31 cellular contexts compared by ENCODE assay signal in genomic region chr4:8612646-8613045, GRCh38. TPM values are rescaled to one million over a fixed set of nuclear protein-coding genes. Genes with fewer than 3 reads are reported as not detected.
"Had no signal": no experiment of that assay in that cellular context is flagged by ENCODE, and none has a peak within 500 bp of the region (broad histone marks: within the 10 kb centered on the region; RNA-seq: fewer than 3 reads in every experiment).

No MANE protein-coding gene starts in this region.

- H3K36me3 ChIP-seq: brain microvascular endothelial cell, Peyer's patch, WERI-Rb-1 had no signal

- H3K4me3 ChIP-seq: Peyer's patch had no signal

- H3K4me1 ChIP-seq: Peyer's patch had no signal

- H3K36me3 Mint-ChIP-seq: activated naive CD8-positive, alpha-beta T cell treated with anti-CD3 and anti-CD28 coated beads for 36 hours had no signal

- H3K27me3 ChIP-seq: brain microvascular endothelial cell, Peyer's patch had no signal

- H3K4me3 Mint-ChIP-seq: activated CD4-positive, alpha-beta T cell treated with anti-CD3 and anti-CD28 coated beads, Interleukin-2, amount 10 ng/mL, durations not matched to agents 24 days and 14 days; activated CD8-positive, alpha-beta T cell treated with anti-CD3 and anti-CD28 coated beads for 36 hours; activated naive CD8-positive, alpha-beta T cell treated with anti-CD3 and anti-CD28 coated beads for 36 hours; activated T-cell treated with anti-CD3 and anti-CD28 coated beads, Interleukin-2, amount 50 U/mL, for 72 hours; activated T-helper 17 cell treated with anti-CD3 and anti-CD28 coated beads, Interleukin-2, amount 50 U/mL, for 72 hours had no signal

- H3K4me2 ChIP-seq: KMS-11 had no signal

- H3K4me1 Mint-ChIP-seq: activated CD4-positive, alpha-beta T cell treated with anti-CD3 and anti-CD28 coated beads, Interleukin-2, amount 10 ng/mL, durations not matched to agents 24 days and 14 days; activated naive CD8-positive, alpha-beta T cell treated with anti-CD3 and anti-CD28 coated beads for 36 hours; activated T-helper 17 cell treated with anti-CD3 and anti-CD28 coated beads, Interleukin-2, amount 50 U/mL, for 72 hours had no signal

- ATAC-seq: activated CD8-positive, alpha-beta T cell treated with anti-CD3 and anti-CD28 coated beads for 36 hours; activated T-cell treated with anti-CD3 and anti-CD28 coated beads, Interleukin-2, amount 50 U/mL, for 72 hours; activated T-helper 17 cell treated with anti-CD3 and anti-CD28 coated beads, Interleukin-2, amount 50 U/mL, for 72 hours had no signal

- H3K27ac ChIP-seq: brain microvascular endothelial cell, KMS-11, Peyer's patch, WERI-Rb-1 had no signal

- H3K9me3 ChIP-seq: Peyer's patch had no signal

- H3K27ac Mint-ChIP-seq: activated CD4-positive, alpha-beta T cell treated with anti-CD3 and anti-CD28 coated beads, Interleukin-2, amount 10 ng/mL, durations not matched to agents 24 days and 14 days; activated CD8-positive, alpha-beta T cell treated with anti-CD3 and anti-CD28 coated beads for 36 hours; activated naive CD8-positive, alpha-beta T cell treated with anti-CD3 and anti-CD28 coated beads for 36 hours; activated T-cell treated with anti-CD3 and anti-CD28 coated beads, Interleukin-2, amount 50 U/mL, for 72 hours; activated T-helper 17 cell treated with anti-CD3 and anti-CD28 coated beads, Interleukin-2, amount 50 U/mL, for 72 hours had no signal

- DNase-seq: activated CD4-positive, alpha-beta T cell treated with anti-CD3 and anti-CD28 coated beads, Interleukin-2, amount 10 ng/mL, durations not matched to agents 24 days and 14 days; activated CD4-positive, alpha-beta T cell treated with anti-CD3 and anti-CD28 coated beads, Interleukin-2, amount 50 U/mL, for 4 hours; activated CD4-positive, CD25-positive, alpha-beta regulatory T cell; activated CD8-positive, alpha-beta T cell treated with anti-CD3 and anti-CD28 coated beads for 36 hours; activated effector memory CD4-positive, alpha-beta T cell treated with anti-CD3 and anti-CD28 coated beads, Interleukin-2, amount 50 U/mL, for 16 hours; activated naive CD4-positive, alpha-beta T cell; activated naive CD4-positive, alpha-beta T cell treated with anti-CD3 and anti-CD28 coated beads, Interleukin-2, amount 50 U/mL, for 16 hours; activated naive CD8-positive, alpha-beta T cell treated with anti-CD3 and anti-CD28 coated beads for 36 hours; activated T-cell treated with anti-CD3 and anti-CD28 coated beads, Interleukin-2, amount 50 U/mL, for 1 hour; activated T-cell treated with anti-CD3 and anti-CD28 coated beads, Interleukin-2, amount 50 U/mL, for 72 hours; amniotic stem cell; brain microvascular endothelial cell; MM.1S; MV-4-11; NCI-H1092; NCI-H1436 treated with DMSO at 0.1 percent for 48 hours; NCI-H1694 treated with DMSO at 0.1 percent for 48 hours; NCI-H2029; NCI-H345; NCI-H524 treated with DMSO at 0.1 percent for 48 hours; Peyer's patch; RPMI8226; T1000; WERI-Rb-1 had no signal

- H3K9me3 Mint-ChIP-seq: activated CD4-positive, alpha-beta T cell treated with anti-CD3 and anti-CD28 coated beads, Interleukin-2, amount 10 ng/mL, durations not matched to agents 24 days and 14 days; activated CD8-positive, alpha-beta T cell treated with anti-CD3 and anti-CD28 coated beads for 36 hours; activated naive CD8-positive, alpha-beta T cell treated with anti-CD3 and anti-CD28 coated beads for 36 hours; activated T-cell treated with anti-CD3 and anti-CD28 coated beads, Interleukin-2, amount 50 U/mL, for 72 hours; activated T-helper 17 cell treated with anti-CD3 and anti-CD28 coated beads, Interleukin-2, amount 50 U/mL, for 72 hours had no signal

- H3K9ac ChIP-seq: KMS-11 had no signal

- H3K27me3 Mint-ChIP-seq: activated CD4-positive, alpha-beta T cell treated with anti-CD3 and anti-CD28 coated beads, Interleukin-2, amount 10 ng/mL, durations not matched to agents 24 days and 14 days; activated CD8-positive, alpha-beta T cell treated with anti-CD3 and anti-CD28 coated beads for 36 hours had no signal

RNA-seq across cellular contexts. Expression of gene CPZ, which starts 20.1 kb away (rescaled TPM):
- total RNA-seq: activated CD4-positive, alpha-beta T cell treated with anti-CD3 and anti-CD28 coated beads, Interleukin-2, amount 10 ng/mL, durations not matched to agents 24 days and 14 days; activated CD8-positive, alpha-beta memory T cell treated with anti-CD3 and anti-CD28 coated beads for 36 hours; activated CD8-positive, alpha-beta T cell treated with anti-CD3 and anti-CD28 coated beads for 36 hours; activated naive CD8-positive, alpha-beta T cell treated with anti-CD3 and anti-CD28 coated beads for 36 hours; activated T-cell treated with anti-CD3 and anti-CD28 coated beads, Interleukin-2, amount 50 U/mL, for 72 hours; activated T-helper 17 cell treated with anti-CD3 and anti-CD28 coated beads, Interleukin-2, amount 50 U/mL, for 72 hours; T-helper 1 cell treated with Interleukin-12 subunit alpha and Interleukin-12 subunit beta and Interleukin-4 antibody, amounts not matched to agents 30 ng/mL and 1 ng/mL, for 36 hours; T-helper 2 cell treated with Interferon-gamma antibody and Interleukin-4, amounts not matched to agents 100 ng/mL and 5 ng/mL, for 36 hours had no signal

RNA-seq across cellular contexts. Expression of gene GPR78, which starts 32.5 kb away (rescaled TPM):
- total RNA-seq: activated CD4-positive, alpha-beta T cell treated with anti-CD3 and anti-CD28 coated beads, Interleukin-2, amount 10 ng/mL, durations not matched to agents 24 days and 14 days; activated CD8-positive, alpha-beta memory T cell treated with anti-CD3 and anti-CD28 coated beads for 36 hours; activated CD8-positive, alpha-beta T cell treated with anti-CD3 and anti-CD28 coated beads for 36 hours; activated naive CD8-positive, alpha-beta T cell treated with anti-CD3 and anti-CD28 coated beads for 36 hours; activated T-cell treated with anti-CD3 and anti-CD28 coated beads, Interleukin-2, amount 50 U/mL, for 72 hours; activated T-helper 17 cell treated with anti-CD3 and anti-CD28 coated beads, Interleukin-2, amount 50 U/mL, for 72 hours; NCI-H460; Peyer's patch; T-helper 1 cell treated with Interleukin-12 subunit alpha and Interleukin-12 subunit beta and Interleukin-4 antibody, amounts not matched to agents 30 ng/mL and 1 ng/mL, for 36 hours; T-helper 2 cell treated with Interferon-gamma antibody and Interleukin-4, amounts not matched to agents 100 ng/mL and 5 ng/mL, for 36 hours had no signal
- polyA plus RNA-seq: aorta had no signal
